Comparison of ENCODE assay signal across 21 cellular contexts in the genomic region with DNA sequence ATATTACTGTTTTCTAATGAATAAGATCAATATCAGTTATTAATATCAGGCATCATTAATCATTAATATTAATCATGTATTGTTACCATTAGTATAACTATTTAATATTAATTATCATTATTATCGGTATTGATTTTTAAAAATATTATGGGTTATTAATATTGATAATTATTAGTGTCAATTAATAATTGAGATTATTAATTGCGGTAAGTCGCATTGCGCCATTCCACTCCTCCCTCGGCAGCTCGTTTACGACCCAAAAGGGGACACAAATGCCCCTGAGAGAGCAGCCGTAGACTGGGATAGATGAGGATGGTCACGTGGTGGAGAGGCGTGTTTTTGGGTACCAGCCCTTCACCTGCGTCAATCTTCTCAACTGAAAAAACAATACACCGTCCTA. TPM values are rescaled to one million over a fixed set of nuclear protein-coding genes. Genes with fewer than 3 reads are reported as not detected.
"Had no signal": no experiment of that assay in that cellular context is flagged by ENCODE, and none has a peak within 500 bp of the region (broad histone marks: within the 10 kb centered on the region; RNA-seq: fewer than 3 reads in every experiment).

No MANE protein-coding gene starts in this region.

RNA-seq across cellular contexts. Expression of a gene that starts 7.6 kb away (rescaled TPM):
- total RNA-seq: activated naive CD4-positive, alpha-beta T cell treated with anti-CD3 and anti-CD28 coated beads for 36 hours; activated naive CD4-positive, alpha-beta T cell treated with anti-CD3 and anti-CD28 coated beads, Interleukin-2, amount 50 U/mL, for 72 hours; activated naive CD8-positive, alpha-beta T cell treated with anti-CD3 and anti-CD28 coated beads for 36 hours; activated naive CD8-positive, alpha-beta T cell treated with anti-CD3 and anti-CD28 coated beads, Interleukin-2, amount 10 ng/mL, durations not matched to agents 7 days and 5 days; activated T-cell treated with anti-CD3 and anti-CD28 coated beads, Interleukin-2, amount 50 U/mL, for 4 hours; activated T-cell treated with anti-CD3 and anti-CD28 coated beads, Interleukin-2, amount 50 U/mL, for 72 hours; activated T-helper 1 cell treated with anti-CD3 and anti-CD28 coated beads, Interleukin-12 subunit alpha, Interleukin-12 subunit beta, Interleukin-2, Interleukin-4 antibody, amounts not matched to agents 30 ng/mL and 10 ng/mL and 1 ng/mL, durations not matched to agents 14 hours and 24 hours and 36 hours; activated T-helper 17 cell treated with anti-CD3 and anti-CD28 coated beads, Interleukin-2, amount 50 U/mL, for 72 hours; activated T-helper 2 cell treated with anti-CD3 and anti-CD28 coated beads, Interferon-gamma antibody, Interleukin-2, Interleukin-4, amounts not matched to agents 10 μg/mL and 5 μg/mL and 100 μg/mL, durations not matched to agents 14 hours and 24 hours and 36 hours; adrenal gland; aorta; ascending aorta; astrocyte; body of pancreas; breast epithelium; bronchial epithelial cell; cardiac muscle cell; cardiac septum; cerebellum; chondrocyte had no signal
- polyA plus RNA-seq: adipose tissue, adrenal gland, aorta, cardiac muscle cell had no signal

RNA-seq across cellular contexts. Expression of a gene that starts 42.6 kb away (rescaled TPM):
- total RNA-seq: ascending aorta had no signal

RNA-seq across cellular contexts. Expression of a gene that starts 52.8 kb away (rescaled TPM):
- total RNA-seq: activated naive CD4-positive, alpha-beta T cell treated with anti-CD3 and anti-CD28 coated beads for 36 hours; activated naive CD4-positive, alpha-beta T cell treated with anti-CD3 and anti-CD28 coated beads, Interleukin-2, amount 50 U/mL, for 72 hours; activated naive CD8-positive, alpha-beta T cell treated with anti-CD3 and anti-CD28 coated beads for 36 hours; activated naive CD8-positive, alpha-beta T cell treated with anti-CD3 and anti-CD28 coated beads, Interleukin-2, amount 10 ng/mL, durations not matched to agents 7 days and 5 days; activated T-cell treated with anti-CD3 and anti-CD28 coated beads, Interleukin-2, amount 50 U/mL, for 4 hours; activated T-cell treated with anti-CD3 and anti-CD28 coated beads, Interleukin-2, amount 50 U/mL, for 72 hours; activated T-helper 1 cell treated with anti-CD3 and anti-CD28 coated beads, Interleukin-12 subunit alpha, Interleukin-12 subunit beta, Interleukin-2, Interleukin-4 antibody, amounts not matched to agents 30 ng/mL and 10 ng/mL and 1 ng/mL, durations not matched to agents 14 hours and 24 hours and 36 hours; activated T-helper 17 cell treated with anti-CD3 and anti-CD28 coated beads, Interleukin-2, amount 50 U/mL, for 72 hours; activated T-helper 2 cell treated with anti-CD3 and anti-CD28 coated beads, Interferon-gamma antibody, Interleukin-2, Interleukin-4, amounts not matched to agents 10 μg/mL and 5 μg/mL and 100 μg/mL, durations not matched to agents 14 hours and 24 hours and 36 hours; adrenal gland; aorta; ascending aorta; astrocyte; body of pancreas; breast epithelium; bronchial epithelial cell; cardiac muscle cell; cardiac septum; cerebellum; chondrocyte had no signal
- polyA plus RNA-seq: adipose tissue, adrenal gland, aorta, cardiac muscle cell had no signal
